ENCODE assay signal across 25 cellular contexts in genomic region chr22:19275513-19275912, GRCh38. TPM values are rescaled to one million over a fixed set of nuclear protein-coding genes. Genes with fewer than 3 reads are reported as not detected.
A peak's percentile ranks its signal among the peaks of the same experiment; 100 is the strongest.
DNase-seq lines count a peak whose midpoint lies in the region; ATAC-seq, FAIRE-seq and TF ChIP-seq lines count a peak whose summit lies in the region.
"Had no signal": no experiment of that assay in that cellular context is flagged by ENCODE, and none has a peak within 500 bp of the region (broad histone marks: within the 10 kb centered on the region; RNA-seq: fewer than 3 reads in every experiment).

No MANE protein-coding gene starts in this region.

- no peaks in the 10 kb centered on the region for H3K9me3 Mint-ChIP-seq in chondrocyte (ENCODE audit: low read depth)

- no peaks in the 10 kb centered on the region for H3K9me3 ChIP-seq in right atrium auricular region
- no peaks in the 10 kb centered on the region for H3K9me3 ChIP-seq in gastrocnemius medialis
- H3K9me3 ChIP-seq: BE2C had no signal

- DNase-seq in right atrium auricular region (ENCODE audit: low spot score) = no peak
- DNase-seq in Right ventricle myocardium superior = no peak
- DNase-seq in chondrocyte (ENCODE audit: low spot score) = no peak
- no peak for DNase-seq in gastrocnemius medialis
- DNase-seq in epidermal melanocyte (ENCODE audit: insufficient read length, low spot score) = no peak
- no peak for DNase-seq in D721Med (ENCODE audit: insufficient read length, low spot score)
- DNase-seq: ACHN; BE2C; CD4-positive, CD25-positive, alpha-beta regulatory T cell; H7; KBM-7; MV-4-11; NCI-H1105 treated with DMSO at 0.1 percent for 48 hours; NCI-H146; NCI-H1930; NCI-H446 treated with DMSO at 0.1 percent for 48 hours; NCI-H526; PC-9; RPMI8226; SHP77 had no signal

- H3K4me1 Mint-ChIP-seq in chondrocyte (ENCODE audit: low read depth) = peaks cover 36% of the 10 kb centered on the region
- H3K4me1 Mint-ChIP-seq: CD4-positive, CD25-positive, alpha-beta regulatory T cell had no signal

- H3K4me3 ChIP-seq in right atrium auricular region = no peak overlapping the region
- no peak overlapping the region for H3K4me3 ChIP-seq in gastrocnemius medialis
- H3K4me3 ChIP-seq: PC-9 had no signal

- no peak for TF ChIP-seq CTCF in right atrium auricular region (IDR thresholded peaks at IDR 0.05)
- TF ChIP-seq CTCF in chondrocyte (IDR thresholded peaks at IDR 0.05) = no peak
- no peak for TF ChIP-seq CTCF in gastrocnemius medialis (IDR thresholded peaks at IDR 0.05 in 4 of 5, conservative IDR thresholded peaks at IDR 0.05 in 1 of 5)
- no peak for TF ChIP-seq CTCF in D721Med (IDR thresholded peaks at IDR 0.05; ENCODE audit: insufficient read depth, missing control alignments)

- ATAC-seq in Right ventricle myocardium superior (ENCODE audit: poor library complexity) (no peak), gastrocnemius medialis (no peak), HG03520 (IDR thresholded peaks at IDR 0.05; ENCODE audit: unreplicated experiment) (no peak), esophagus mucosa (no peak)

- H3K27ac Mint-ChIP-seq in chondrocyte (ENCODE audit: unreplicated experiment) = peak overlapping the region; percentile 81
- H3K27ac Mint-ChIP-seq: CD4-positive, CD25-positive, alpha-beta regulatory T cell had no signal

- H3K27me3 ChIP-seq in right atrium auricular region = no peaks in the 10 kb centered on the region
- no peaks in the 10 kb centered on the region for H3K27me3 ChIP-seq in gastrocnemius medialis
- H3K27me3 ChIP-seq: BE2C had no signal

- H3K4me3 Mint-ChIP-seq in chondrocyte (ENCODE audit: unreplicated experiment) = no peak overlapping the region
- H3K4me3 Mint-ChIP-seq: CD4-positive, CD25-positive, alpha-beta regulatory T cell had no signal

- FAIRE-seq in D721Med (lab: Jason Lieb, UNC) = no peak
- FAIRE-seq: GM18507, HTR-8/SVneo had no signal

- H3K4me1 ChIP-seq in right atrium auricular region = peaks cover 0 to 12% of the 10 kb centered on the region in 2 donors
- H3K4me1 ChIP-seq in gastrocnemius medialis = peaks cover 51 to 68% of the 10 kb centered on the region in 2 donors

- no peaks in the 10 kb centered on the region for H3K27me3 Mint-ChIP-seq in chondrocyte (ENCODE audit: low read depth)

- intact Hi-C loops in Right ventricle myocardium superior (cut with DNase I) (no loop called here), gastrocnemius medialis (cut with DNase I; ENCODE audit: low total_unique reads) (no loop called here)

- in situ Hi-C loops in gastrocnemius medialis (cut with MboI; ENCODE audit: low sequenced_read_pairs in 4 of 4) = loop anchor here in 1 of 4 donors (10.0 kb wide), 1 partner anchor 51 kb away; no protein-coding TSS in a partner anchor

- H3K27ac ChIP-seq in right atrium auricular region = peak overlapping the region; percentile 71 to 85
- H3K27ac ChIP-seq in gastrocnemius medialis = peak overlapping the region; percentile 94 to 100 (median 96)
- H3K27ac ChIP-seq: 22Rv1, PC-9 had no signal

- peaks cover 8% of the 10 kb centered on the region for H3K36me3 Mint-ChIP-seq in chondrocyte (ENCODE audit: low read depth)
- H3K36me3 Mint-ChIP-seq: CD4-positive, CD25-positive, alpha-beta regulatory T cell had no signal

- H3K36me3 ChIP-seq in right atrium auricular region (peaks cover 7% of the 10 kb centered on the region), gastrocnemius medialis (peaks cover 0 to 23% of the 10 kb centered on the region in 2 donors)
- H3K36me3 ChIP-seq: BE2C had no signal

- TF ChIP-seq POLR2A in gastrocnemius medialis (IDR thresholded peaks at IDR 0.05) = no peak

RNA-seq across cellular contexts. Expression of gene CLTCL1, which starts 16.0 kb away (rescaled TPM):
- total RNA-seq in right atrium auricular region (10 to 100 TPM; 19.1 to 29.7 TPM), Right ventricle myocardium superior (9.6 TPM), chondrocyte (22.5 to 28.3 TPM (median 24.2 TPM) in 3 replicates), gastrocnemius medialis (100 to 1,000 TPM; 111 to 311 (median 215) TPM), esophagus mucosa (6.8 TPM)
